8 cellular contexts compared by ENCODE assay signal in the genomic region with DNA sequence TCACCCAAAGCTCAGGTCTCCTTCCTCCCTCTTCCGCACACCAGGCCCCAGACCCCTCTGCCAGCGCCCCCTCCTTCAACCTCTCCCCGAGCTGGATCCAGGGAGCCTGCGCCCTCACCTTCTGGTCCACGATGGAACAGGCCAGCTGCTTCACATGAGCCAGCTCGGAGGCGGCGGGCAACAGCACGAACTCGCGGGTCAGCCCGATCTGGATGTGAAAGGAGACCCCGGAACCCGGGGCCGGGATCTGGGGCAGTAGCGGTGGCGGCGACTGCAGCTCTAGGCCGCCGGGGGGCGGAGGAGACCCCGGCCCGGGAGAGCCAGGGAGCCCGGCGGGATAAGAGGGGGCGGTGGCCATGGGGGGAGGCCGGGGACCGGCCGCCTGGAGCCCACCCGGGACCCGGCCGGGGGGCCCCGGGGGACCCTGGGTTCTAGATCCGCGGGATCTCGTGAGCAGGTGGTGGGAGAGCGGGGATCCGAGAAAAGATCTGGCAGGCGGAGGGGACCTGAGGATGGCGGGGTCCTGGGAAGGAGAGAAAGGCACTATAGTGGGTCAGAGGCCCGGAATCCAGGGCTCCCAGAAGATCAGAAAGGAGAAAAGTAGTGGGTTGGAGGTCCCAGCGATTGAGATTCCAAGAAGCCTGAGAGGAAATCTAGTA. TPM values are rescaled to one million over a fixed set of nuclear protein-coding genes. Genes with fewer than 3 reads are reported as not detected.
DNase-seq lines count a peak whose midpoint lies in the region; ATAC-seq and TF ChIP-seq lines count a peak whose summit lies in the region.

No MANE protein-coding gene starts in this region.

- POLR2A ChIA-PET in activated CD8-positive, alpha-beta T cell treated with anti-CD3 and anti-CD28 coated beads, Interleukin-2, amount 10 ng/mL, durations not matched to agents 7 days and 5 days (lab: Charles Lee): interaction anchor here (0.6 to 0.9 kb wide), 5 partner anchors 13 to 104 kb away, joined by 3 to 7 read pairs (median 4); partner anchors contain the start of genes DACT3 and SLC1A5

- no peaks in the 10 kb centered on the region for H3K27me3 ChIP-seq in gastrocnemius medialis

- peak; percentile 70 for DNase-seq in activated CD8-positive, alpha-beta memory T cell treated with anti-CD3 and anti-CD28 coated beads for 24 hours
- DNase-seq in activated CD8-positive, alpha-beta memory T cell treated with anti-CD3 and anti-CD28 coated beads, Interleukin-2, amount 50 U/mL, for 4 hours: no peak
- peak; percentile 42 for DNase-seq in activated CD8-positive, alpha-beta T cell treated with anti-CD3 and anti-CD28 coated beads, Interleukin-2, amount 10 ng/mL, durations not matched to agents 7 days and 5 days
- DNase-seq in left cardiac atrium (peak; percentile 31), gastrocnemius medialis (no peak), sciatic nerve (ENCODE audit: low spot score) (no peak)

- H3K4me1 ChIP-seq in gastrocnemius medialis: peaks cover 18 to 31% of the 10 kb centered on the region in 2 donors

- H3K36me3 Mint-ChIP-seq in activated CD8-positive, alpha-beta T cell treated with anti-CD3 and anti-CD28 coated beads, Interleukin-2, amount 10 ng/mL, durations not matched to agents 7 days and 5 days (ENCODE audit: low read depth): peaks cover 59% of the 10 kb centered on the region

- H3K4me1 Mint-ChIP-seq in activated CD8-positive, alpha-beta T cell treated with anti-CD3 and anti-CD28 coated beads, Interleukin-2, amount 10 ng/mL, durations not matched to agents 7 days and 5 days (ENCODE audit: low read depth): peaks cover 45% of the 10 kb centered on the region

- peak overlapping the region; percentile 98 for H3K27ac Mint-ChIP-seq in activated CD8-positive, alpha-beta T cell treated with anti-CD3 and anti-CD28 coated beads, Interleukin-2, amount 10 ng/mL, durations not matched to agents 7 days and 5 days

- peak overlapping the region; percentile 74 to 88 (median 80) for H3K27ac ChIP-seq in gastrocnemius medialis

- H3K9me3 ChIP-seq in gastrocnemius medialis: no peaks in the 10 kb centered on the region

- TF ChIP-seq POLR2A in gastrocnemius medialis (IDR thresholded peaks at IDR 0.05): no peak

- TF ChIP-seq CTCF in gastrocnemius medialis (IDR thresholded peaks at IDR 0.05 in 4 of 5, conservative IDR thresholded peaks at IDR 0.05 in 1 of 5): no peak

- ATAC-seq in activated CD8-positive, alpha-beta T cell treated with anti-CD3 and anti-CD28 coated beads, Interleukin-2, amount 10 ng/mL, durations not matched to agents 7 days and 5 days: no peak
- ATAC-seq in left cardiac atrium (no peak), gastrocnemius medialis (peak; percentile 2), sciatic nerve (no peak), HG03432 (IDR thresholded peaks at IDR 0.05; ENCODE audit: unreplicated experiment) (no peak), GM18870 (IDR thresholded peaks at IDR 0.05; ENCODE audit: unreplicated experiment) (no peak)

- H3K9me3 Mint-ChIP-seq in activated CD8-positive, alpha-beta T cell treated with anti-CD3 and anti-CD28 coated beads, Interleukin-2, amount 10 ng/mL, durations not matched to agents 7 days and 5 days (ENCODE audit: insufficient read depth): no peaks in the 10 kb centered on the region

- intact Hi-C loops in left cardiac atrium (cut with DNase I) (no loop called here), gastrocnemius medialis (cut with DNase I; ENCODE audit: low total_unique reads) (no loop called here), sciatic nerve (cut with DNase I) (no loop called here)

- in situ Hi-C loops in gastrocnemius medialis (cut with MboI; ENCODE audit: low sequenced_read_pairs in 4 of 4): no loop called here

- CTCF ChIA-PET in activated CD8-positive, alpha-beta T cell treated with anti-CD3 and anti-CD28 coated beads, Interleukin-2, amount 10 ng/mL, durations not matched to agents 7 days and 5 days (lab: Charles Lee): interaction anchor here (0.6 to 5.3 kb wide), 7 partner anchors 13 to 140 kb away, joined by 3 to 53 read pairs (median 4); no protein-coding TSS in a partner anchor

- H3K27me3 Mint-ChIP-seq in activated CD8-positive, alpha-beta T cell treated with anti-CD3 and anti-CD28 coated beads, Interleukin-2, amount 10 ng/mL, durations not matched to agents 7 days and 5 days (ENCODE audit: low read depth): no peaks in the 10 kb centered on the region

- H3K4me3 Mint-ChIP-seq in activated CD8-positive, alpha-beta T cell treated with anti-CD3 and anti-CD28 coated beads, Interleukin-2, amount 10 ng/mL, durations not matched to agents 7 days and 5 days: peak overlapping the region; percentile 94

- H3K4me3 ChIP-seq in gastrocnemius medialis: peak overlapping the region; percentile 66 to 93 (median 87)

- peaks cover 0 to 19% of the 10 kb centered on the region in 2 donors for H3K36me3 ChIP-seq in gastrocnemius medialis

RNA-seq across cellular contexts. Expression of gene PRKD2, which starts 0.8 kb away (rescaled TPM):
- 100 to 1,000 TPM; 161 to 166 TPM for total RNA-seq in activated CD8-positive, alpha-beta T cell treated with anti-CD3 and anti-CD28 coated beads, Interleukin-2, amount 10 ng/mL, durations not matched to agents 7 days and 5 days
- 10 to 100 TPM; 14.9 to 18.0 TPM for total RNA-seq in left cardiac atrium
- total RNA-seq in gastrocnemius medialis: 1 to 10 TPM; 4.2 to 7.2 (median 6.1) TPM
- total RNA-seq in sciatic nerve: 54.0 TPM

RNA-seq across cellular contexts. Expression of gene FKRP, which starts 29.7 kb away (rescaled TPM):
- total RNA-seq in activated CD8-positive, alpha-beta T cell treated with anti-CD3 and anti-CD28 coated beads, Interleukin-2, amount 10 ng/mL, durations not matched to agents 7 days and 5 days: 10 to 100 TPM; 15.3 to 18.4 TPM
- 10 to 100 TPM; 12.4 to 17.3 TPM for total RNA-seq in left cardiac atrium
- 10 to 100 TPM; 16.5 to 23.0 (median 18.9) TPM for total RNA-seq in gastrocnemius medialis
- total RNA-seq in sciatic nerve: 25.2 TPM

RNA-seq across cellular contexts. Expression of gene STRN4, which starts 30.1 kb away (rescaled TPM):
- 10 to 100 TPM; 79.6 to 90.2 TPM for total RNA-seq in activated CD8-positive, alpha-beta T cell treated with anti-CD3 and anti-CD28 coated beads, Interleukin-2, amount 10 ng/mL, durations not matched to agents 7 days and 5 days
- 10 to 100 TPM; 37.2 to 61.9 TPM for total RNA-seq in left cardiac atrium
- 10 to 100 TPM; 45.5 to 75.7 (median 57.9) TPM for total RNA-seq in gastrocnemius medialis
- total RNA-seq in sciatic nerve: 70.5 TPM

RNA-seq across cellular contexts. Expression of gene DACT3, which starts 55.2 kb away (rescaled TPM):
- under 1 TPM; 0.42 TPM for total RNA-seq in activated CD8-positive, alpha-beta T cell treated with anti-CD3 and anti-CD28 coated beads, Interleukin-2, amount 10 ng/mL, durations not matched to agents 7 days and 5 days
- 10 to 100 TPM; 15.1 to 15.4 TPM for total RNA-seq in left cardiac atrium
- total RNA-seq in gastrocnemius medialis: 1 to 10 TPM in 1 of 4 donors, under 1 TPM in 3; 0.26 to 1.0 (median 0.39) TPM
- 22.2 TPM for total RNA-seq in sciatic nerve

Comparison
In these comparisons a context has a peak if more than half of its experiments do, and no peak if none do; other contexts are left out.
1. DNase-seq: peak in activated CD8-positive, alpha-beta memory T cell treated with anti-CD3 and anti-CD28 coated beads for 24 hours (single experiment), activated CD8-positive, alpha-beta T cell treated with anti-CD3 and anti-CD28 coated beads, Interleukin-2, amount 10 ng/mL, durations not matched to agents 7 days and 5 days (single experiment) and left cardiac atrium (single experiment); none in activated CD8-positive, alpha-beta memory T cell treated with anti-CD3 and anti-CD28 coated beads, Interleukin-2, amount 50 U/mL, for 4 hours (single experiment), gastrocnemius medialis (0 of 2) and sciatic nerve (single experiment).
2. ATAC-seq: peak in gastrocnemius medialis (2 of 2); none in activated CD8-positive, alpha-beta T cell treated with anti-CD3 and anti-CD28 coated beads, Interleukin-2, amount 10 ng/mL, durations not matched to agents 7 days and 5 days (single experiment), left cardiac atrium (0 of 2), sciatic nerve (single experiment), HG03432 (single experiment) and GM18870 (single experiment).